ENCODE assay signal across 30 cellular contexts in the genomic region with DNA sequence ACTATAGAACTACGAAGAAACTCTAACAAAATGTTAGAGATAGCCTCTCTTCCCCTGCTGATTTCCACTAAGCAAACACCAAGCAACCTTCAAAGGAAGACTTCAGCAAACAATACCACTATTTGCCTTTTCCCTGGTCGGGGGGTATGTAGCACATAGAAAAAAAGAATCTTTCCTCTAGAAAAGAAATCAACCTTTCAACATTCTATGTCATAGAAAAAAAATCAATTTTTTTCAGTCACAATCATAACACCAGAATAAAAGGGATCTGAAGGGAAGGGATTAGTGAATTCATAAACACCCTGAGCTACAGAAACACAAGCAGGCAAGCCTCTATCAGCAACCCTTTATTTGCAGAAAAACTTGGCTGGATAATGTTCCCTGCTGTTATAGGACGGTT.
"Had no signal": no experiment of that assay in that cellular context is flagged by ENCODE, and none has a peak within 500 bp of the region (broad histone marks: within the 10 kb centered on the region; RNA-seq: fewer than 3 reads in every experiment).

No MANE protein-coding gene starts in this region.

- H3K9me3 ChIP-seq: adrenal gland, colonic mucosa, heart left ventricle, pancreas, prostate gland, sigmoid colon, stomach, suprapubic skin, tibial artery had no signal

- H3K27ac ChIP-seq: cardiac muscle cell, colonic mucosa, heart left ventricle, pancreas, prostate gland, sigmoid colon, suprapubic skin, tibial artery, VCaP had no signal

- H3K4me1 ChIP-seq: prostate gland had no signal

- FAIRE-seq: pancreas, small intestine had no signal

- H3K4me3 ChIP-seq: adrenal gland, cardiac muscle cell, colonic mucosa, heart left ventricle, pancreas, prostate gland, sigmoid colon, stomach, suprapubic skin, tibial artery had no signal

- DNase-seq: activated CD4-positive, alpha-beta memory T cell treated with anti-CD3 and anti-CD28 coated beads for 36 hours; activated CD4-positive, alpha-beta T cell treated with anti-CD3 and anti-CD28 coated beads for 48 hours; activated CD8-positive, alpha-beta memory T cell treated with anti-CD3 and anti-CD28 coated beads, Interleukin-2, amount 50 U/mL, for 4 hours; activated effector memory CD4-positive, alpha-beta T cell treated with anti-CD3 and anti-CD28 coated beads, Interleukin-2, amount 50 U/mL, for 16 hours; activated naive CD4-positive, alpha-beta T cell treated with anti-CD3 and anti-CD28 coated beads for 36 hours; activated naive CD8-positive, alpha-beta T cell treated with anti-CD3 and anti-CD28 coated beads for 36 hours; activated T-cell treated with anti-CD3 and anti-CD28 coated beads, Interleukin-2, amount 50 U/mL, for 1 hour; adrenal gland; aorta; cerebellar nuclear complex; colonic mucosa; effector memory CD4-positive, alpha-beta T cell; heart left ventricle; naive B cell; nephron progenitor cell; pancreas; sigmoid colon; small intestine; stimulated activated CD4-positive, alpha-beta T cell treated with anti-CD3 and anti-CD28 coated beads, Interleukin-1b, Interleukin-23, amount 100 ng/mL, for 48 hours; stimulated activated CD4-positive, alpha-beta T cell treated with anti-CD3 and anti-CD28 coated beads, Interleukin-4, amount 100 ng/mL, for 4 hours; stimulated activated CD8-positive, alpha-beta memory T cell treated with anti-CD3 and anti-CD28 coated beads, Interleukin-4, amount 100 ng/mL, for 48 hours; stimulated activated naive B cell treated with anti-CD40 and anti-IgM and Interleukin-4, amounts not matched to agents 10 μg/mL and 1 μg/mL and 100 μg/mL, for 72 hours; stomach; tibial artery had no signal

- H3K27me3 ChIP-seq: adrenal gland, cardiac muscle cell, colonic mucosa, heart left ventricle, pancreas, sigmoid colon, stomach, suprapubic skin, tibial artery had no signal

- ATAC-seq: activated CD4-positive, CD25-positive, alpha-beta regulatory T cell treated with anti-CD3 and anti-CD28 coated beads, Interleukin-2, amount 50 U/mL, for 24 hours; heart left ventricle; left lobe of liver; pancreas; stimulated activated naive B cell treated with anti-CD40 and anti-IgM and Interleukin-4, amounts not matched to agents 10 μg/mL and 1 μg/mL and 100 μg/mL, for 72 hours had no signal

- H3K36me3 ChIP-seq: adrenal gland, cardiac muscle cell, colonic mucosa, heart left ventricle, pancreas, prostate gland, sigmoid colon, stomach, suprapubic skin, tibial artery had no signal
